ENCODE assay signal across 23 cellular contexts in genomic region chr2:6771539-6772365, GRCh38.
A peak's percentile ranks its signal among the peaks of the same experiment; 100 is the strongest.
DNase-seq lines count a peak whose midpoint lies in the region; ATAC-seq, FAIRE-seq and TF ChIP-seq lines count a peak whose summit lies in the region.
"Had no signal": no experiment of that assay in that cellular context is flagged by ENCODE, and none has a peak within 500 bp of the region (broad histone marks: within the 10 kb centered on the region; RNA-seq: fewer than 3 reads in every experiment).

No MANE protein-coding gene starts in this region.

- no peak overlapping the region for H2AK5ac ChIP-seq in mesendoderm (ENCODE audit: low read length)

- no peak overlapping the region for H3K9ac ChIP-seq in HepG2 (ENCODE audit: insufficient read depth, low read depth, low read length)
- no peak overlapping the region for H3K9ac ChIP-seq in mesendoderm (ENCODE audit: low read length)

- H2AFZ ChIP-seq in HepG2 (ENCODE audit: low read length), result no peak overlapping the region

- H3K9me3 ChIP-seq in HepG2 (ENCODE audit: low read length) (no peaks in the 10 kb centered on the region), right lobe of liver (no peaks in the 10 kb centered on the region), T-helper 17 cell (ENCODE audit: control insufficient read depth, low read length, poor library complexity, severe bottlenecking) (no peaks in the 10 kb centered on the region), SJCRH30 (replicated peaks) (no peaks in the 10 kb centered on the region)
- H3K9me3 ChIP-seq: HAP-1, heart left ventricle, Peyer's patch, tibial artery had no signal

- intact Hi-C loops in HepG2 (cut with micrococcal nuclease; ENCODE audit: unreplicated experiment), result no loop called here
- intact Hi-C loops in right lobe of liver (cut with DNase I), result loop anchor here (10.0 kb wide), 1 partner anchor 417 kb away; no protein-coding TSS in a partner anchor

- no TSS peak for BruUV-seq in HepG2 (replicated peaks; lab: Mats Ljungman, UMichigan)

- peaks cover 3% of the 10 kb centered on the region; the same call in 1 of the 2 replicates for H4K20me1 ChIP-seq in HepG2 (ENCODE audit: insufficient read depth, low read length)

- no peak overlapping the region for H2BK15ac ChIP-seq in mesendoderm (replicated peaks; ENCODE audit: low read depth)

- CTCF ChIA-PET in HepG2 (lab: Yijun Ruan, JAX; ENCODE audit: low intra/inter-chr PET ratio, low total read pairs), result interaction anchor here (2.1 kb wide), 1 partner anchor 419 kb away, joined by 17 read pairs; no protein-coding TSS in a partner anchor

- H3K4me2 ChIP-seq in HepG2 (ENCODE audit: low read depth, low read length), result no peak overlapping the region
- H3K4me2 ChIP-seq in mesendoderm (ENCODE audit: low read length), result no peak overlapping the region

- H4K5ac ChIP-seq in mesendoderm (ENCODE audit: low read length), result no peak overlapping the region

- H2BK120ac ChIP-seq in mesendoderm (ENCODE audit: low read depth, low read length), result no peak overlapping the region

- POLR2A ChIA-PET in HepG2 (lab: Yijun Ruan, JAX), result no interaction called here

- peak; percentile 66 for ATAC-seq in HepG2
- ATAC-seq in right lobe of liver, result no peak
- ATAC-seq in T-helper 17 cell, result no peak
- ATAC-seq in HG03196 (IDR thresholded peaks at IDR 0.05; ENCODE audit: unreplicated experiment), result no peak
- ATAC-seq: natural killer cell; stimulated activated effector memory CD8-positive, alpha-beta T cell treated with anti-CD3 and anti-CD28 coated beads, Interleukin-12 subunit alpha, Interleukin-12 subunit beta, amount 100 ng/mL, for 72 hours had no signal

- FAIRE-seq in HepG2 (lab: Jason Lieb, UNC), result peak; percentile 36
- FAIRE-seq: A204.1 had no signal

- H3K27me3 Mint-ChIP-seq in T-helper 17 cell, result peaks cover 42% of the 10 kb centered on the region

- H3K4me3 ChIP-seq in HepG2 (replicated peaks in 1 of 3; ENCODE audit: insufficient read depth in 1 of 3, low read depth in 2 of 3, low read length in 3 of 3) (no peak overlapping the region), right lobe of liver (no peak overlapping the region), mesendoderm (ENCODE audit: low read length) (no peak overlapping the region), SJCRH30 (no peak overlapping the region)
- H3K4me3 ChIP-seq: HAP-1, lung, Peyer's patch, tibial artery had no signal

- H3K56ac ChIP-seq in mesendoderm (ENCODE audit: low read length), result peak overlapping the region; percentile 73

- TF ChIP-seq EP300 in HepG2 (IDR thresholded peaks at IDR 0.05; ENCODE audit: low read depth in 2 of 2, low read length in 2 of 2), result no peak
- TF ChIP-seq EP300 in HepG2 (CRISPR knock-in tag; IDR thresholded peaks at IDR 0.05; ENCODE audit: borderline replicate concordance), result no peak

- peaks cover 3% of the 10 kb centered on the region for H3K36me3 Mint-ChIP-seq in T-helper 17 cell (ENCODE audit: low read depth)
- H3K36me3 Mint-ChIP-seq: CD14-positive monocyte; IgD-negative memory B cell; natural killer cell; stimulated activated effector memory CD8-positive, alpha-beta T cell treated with anti-CD3 and anti-CD28 coated beads, Interleukin-12 subunit alpha, Interleukin-12 subunit beta, amount 100 ng/mL, for 72 hours had no signal

- in situ Hi-C loops in HepG2 (cut with HindIII; ENCODE audit: extremely low pct_ligation_motif_present, low pct_unique_long_range_greater_than_20kb), result loop anchor here (5.0 kb wide), 1 partner anchor 419 kb away; no protein-coding TSS in a partner anchor

- TF ChIP-seq POLR2A in HepG2 (IDR thresholded peaks at IDR 0.05; ENCODE audit: insufficient read depth in 1 of 2, low read depth in 2 of 2, low read length in 2 of 2) (no peak), right lobe of liver (IDR thresholded peaks at IDR 0.05) (no peak)

- H3K4me1 ChIP-seq in HepG2 (ENCODE audit: insufficient read depth, low read length) (no peaks in the 10 kb centered on the region), right lobe of liver (no peaks in the 10 kb centered on the region), mesendoderm (ENCODE audit: control insufficient read depth, low read depth, low read length) (no peaks in the 10 kb centered on the region), SJCRH30 (no peaks in the 10 kb centered on the region)
- H3K4me1 ChIP-seq: HAP-1, Peyer's patch had no signal

- peak overlapping the region; percentile 21 for H3K4ac ChIP-seq in mesendoderm (ENCODE audit: low read depth, low read length)

- no peaks in the 10 kb centered on the region for H3K36me3 ChIP-seq in HepG2 (replicated peaks in 1 of 2; ENCODE audit: control insufficient read depth in 1 of 2, insufficient read depth in 2 of 2, low read length in 2 of 2)
- H3K36me3 ChIP-seq in right lobe of liver, result no peaks in the 10 kb centered on the region
- no peaks in the 10 kb centered on the region for H3K36me3 ChIP-seq in mesendoderm (ENCODE audit: control insufficient read depth, insufficient read depth, low read length)
- no peaks in the 10 kb centered on the region for H3K36me3 ChIP-seq in SJCRH30
- H3K36me3 ChIP-seq: HAP-1, heart left ventricle, Peyer's patch, tibial artery had no signal

- H3K79me2 ChIP-seq in HepG2 (ENCODE audit: insufficient read depth, low read length) (no peaks in the 10 kb centered on the region), mesendoderm (ENCODE audit: control insufficient read depth, insufficient read depth, low read length) (no peaks in the 10 kb centered on the region)

- H3K23ac ChIP-seq in mesendoderm (ENCODE audit: low read length), result no peak overlapping the region

- H3K4me1 Mint-ChIP-seq in T-helper 17 cell, result peaks cover 6% of the 10 kb centered on the region

- no peak overlapping the region for H3K27ac ChIP-seq in HepG2 (ENCODE audit: extremely low read length, insufficient read depth, low read length)
- no peak overlapping the region for H3K27ac ChIP-seq in right lobe of liver
- no peak overlapping the region for H3K27ac ChIP-seq in mesendoderm (ENCODE audit: low read depth, low read length)
- no peak overlapping the region for H3K27ac ChIP-seq in SJCRH30
- H3K27ac ChIP-seq: heart left ventricle, Peyer's patch, tibial artery had no signal

- H4K8ac ChIP-seq in mesendoderm (ENCODE audit: low read depth, low read length), result no peak overlapping the region

- peak overlapping the region; percentile 32 for H3K4me3 Mint-ChIP-seq in T-helper 17 cell
- H3K4me3 Mint-ChIP-seq: activated CD4-positive, alpha-beta T cell treated with anti-CD3 and anti-CD28 coated beads, Interleukin-2, amount 10 ng/mL, durations not matched to agents 24 days and 14 days; IgD-negative memory B cell; natural killer cell; stimulated activated effector memory CD8-positive, alpha-beta T cell treated with anti-CD3 and anti-CD28 coated beads, Interleukin-12 subunit alpha, Interleukin-12 subunit beta, amount 100 ng/mL, for 72 hours had no signal

- TF ChIP-seq CTCF in HepG2 (CRISPR knock-in tag; IDR thresholded peaks at IDR 0.05), result no peak
- TF ChIP-seq CTCF in right lobe of liver (IDR thresholded peaks at IDR 0.05), result no peak

- no peaks in the 10 kb centered on the region for H3K79me1 ChIP-seq in mesendoderm (ENCODE audit: low read length)

- peak overlapping the region; percentile 34 for H3K18ac ChIP-seq in mesendoderm (ENCODE audit: low read length)

- no peak overlapping the region for H2BK5ac ChIP-seq in mesendoderm (ENCODE audit: low read length)

- no peak for TF ChIP-seq RAD21 in HepG2 (CRISPR knock-in tag; IDR thresholded peaks at IDR 0.05)

- DNase-seq in HepG2 (ENCODE audit: low spot score) (no peak), right lobe of liver (no peak), T-helper 17 cell (no peak), mesendoderm (peak; percentile 69), NCI-H748 (lab: John Stamatoyannopoulos, UW; ENCODE audit: unreplicated experiment) (no peak), GM19238 (ENCODE audit: insufficient read length, low spot score) (no peak), SJCRH30 (no peak)
- DNase-seq: activated CD4-positive, alpha-beta T cell treated with anti-CD3 and anti-CD28 coated beads, Interleukin-2, amount 10 ng/mL, durations not matched to agents 24 days and 14 days; activated gamma-delta T cell treated with Interleukin-2 at 50 U/mL for 16 hours; amniotic stem cell; effector memory CD4-positive, alpha-beta T cell; natural killer cell; NCI-H2029; Peyer's patch; tibial artery had no signal

- 22% methylated on average over 16 of the region's 16 CpGs for WGBS in HepG2 (ENCODE audit: low lambda C conversion rate)
- WGBS in right lobe of liver (ENCODE audit: insufficient coverage, low coverage, low lambda C conversion rate, missing lambda C conversion rate), result 45% methylated on average over 7 of the region's 16 CpGs
- no CpG with 5 or more reads among the region's 16 CpGs for WGBS in mesendoderm (ENCODE audit: extremely low coverage, insufficient coverage, low lambda C conversion rate)

- H3K27me3 ChIP-seq in HepG2 (ENCODE audit: control insufficient read depth in 1 of 2, insufficient read depth in 2 of 2, low read length in 2 of 2) (peaks cover 0 to 46% of the 10 kb centered on the region in 2 experiments; a peak in 4 of 5 replicates), right lobe of liver (no peaks in the 10 kb centered on the region), mesendoderm (ENCODE audit: insufficient read depth, low read length, poor library complexity) (no peaks in the 10 kb centered on the region), SJCRH30 (no peaks in the 10 kb centered on the region)
- H3K27me3 ChIP-seq: Peyer's patch had no signal

- H3K27ac Mint-ChIP-seq in T-helper 17 cell, result no peak overlapping the region
- H3K27ac Mint-ChIP-seq: activated CD4-positive, alpha-beta T cell treated with anti-CD3 and anti-CD28 coated beads, Interleukin-2, amount 10 ng/mL, durations not matched to agents 24 days and 14 days; IgD-negative memory B cell; natural killer cell; stimulated activated effector memory CD8-positive, alpha-beta T cell treated with anti-CD3 and anti-CD28 coated beads, Interleukin-12 subunit alpha, Interleukin-12 subunit beta, amount 100 ng/mL, for 72 hours had no signal

TF ChIP-seq in HepG2, 621 proteins besides CTCF, POLR2A, EP300 and RAD21:
- TF ChIP-seq CEBPB (IDR thresholded peaks at IDR 0.05; ENCODE audit: borderline replicate concordance, low read depth, low read length), result no peak
- no peak for TF ChIP-seq DNMT3B (CRISPR knock-in tag; conservative IDR thresholded peaks at IDR 0.05)
- TF ChIP-seq NBN (conservative IDR thresholded peaks at IDR 0.05), result no peak
- TF ChIP-seq POLR2AphosphoS5 (IDR thresholded peaks at IDR 0.05; ENCODE audit: low read depth, low read length), result no peak
- TF ChIP-seq NFATC3 (CRISPR knock-in tag; IDR thresholded peaks at IDR 0.05), result no peak
- TF ChIP-seq, protein P1, sequence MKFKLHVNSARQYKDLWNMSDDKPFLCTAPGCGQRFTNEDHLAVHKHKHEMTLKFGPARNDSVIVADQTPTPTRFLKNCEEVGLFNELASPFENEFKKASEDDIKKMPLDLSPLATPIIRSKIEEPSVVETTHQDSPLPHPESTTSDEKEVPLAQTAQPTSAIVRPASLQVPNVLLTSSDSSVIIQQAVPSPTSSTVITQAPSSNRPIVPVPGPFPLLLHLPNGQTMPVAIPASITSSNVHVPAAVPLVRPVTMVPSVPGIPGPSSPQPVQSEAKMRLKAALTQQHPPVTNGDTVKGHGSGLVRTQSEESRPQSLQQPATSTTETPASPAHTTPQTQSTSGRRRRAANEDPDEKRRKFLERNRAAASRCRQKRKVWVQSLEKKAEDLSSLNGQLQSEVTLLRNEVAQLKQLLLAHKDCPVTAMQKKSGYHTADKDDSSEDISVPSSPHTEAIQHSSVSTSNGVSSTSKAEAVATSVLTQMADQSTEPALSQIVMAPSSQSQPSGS (CRISPR knock-in tag; IDR thresholded peaks at IDR 0.05), result no peak
TF ChIP-seq in HepG2: peak in this region for 0.
